ENCODE assay signal across 8 cellular contexts in the genomic region with DNA sequence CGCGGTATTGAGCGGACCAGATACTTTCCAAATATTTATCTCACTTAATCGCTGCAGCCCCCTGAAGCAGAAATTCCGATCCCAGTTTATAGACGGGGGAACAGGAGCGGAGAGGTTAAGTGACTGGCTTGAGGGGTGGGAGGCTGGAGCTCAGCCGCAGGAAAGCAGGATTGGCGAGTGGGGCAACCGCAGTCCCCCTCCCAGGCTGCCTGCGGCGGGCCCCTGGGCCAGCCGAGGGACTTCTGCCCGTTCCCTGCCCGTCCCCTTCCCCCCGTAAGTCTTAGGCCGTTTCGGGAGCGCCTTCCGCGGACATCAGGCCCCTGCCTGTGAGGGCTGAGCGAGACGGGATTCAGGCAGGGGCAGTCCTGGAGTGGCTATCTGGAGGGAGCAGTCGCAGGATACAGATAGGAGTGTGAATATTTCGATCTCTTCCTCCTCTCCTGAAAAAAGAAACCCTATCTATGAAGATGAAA. TPM values are rescaled to one million over a fixed set of nuclear protein-coding genes. Genes with fewer than 3 reads are reported as not detected.
A peak's percentile ranks its signal among the peaks of the same experiment; 100 is the strongest.
DNase-seq lines count a peak whose midpoint lies in the region; ATAC-seq and TF ChIP-seq lines count a peak whose summit lies in the region.

No MANE protein-coding gene starts in this region.

- peaks cover 0 to 9% of the 10 kb centered on the region in 2 experiments; a peak in 1 of 4 replicates for H3K79me1 ChIP-seq in IMR-90 (ENCODE audit: low read depth in 1 of 2, low read length in 2 of 2)

- peaks cover 15% of the 10 kb centered on the region for H3K36me3 Mint-ChIP-seq in Caco-2 (ENCODE audit: insufficient read depth, unreplicated experiment)
- peaks cover 29% of the 10 kb centered on the region for H3K36me3 Mint-ChIP-seq in activated T-helper 1 cell treated with anti-CD3 and anti-CD28 coated beads, Interleukin-12 subunit alpha, Interleukin-12 subunit beta, Interleukin-2, Interleukin-4 antibody, amounts not matched to agents 30 ng/mL and 10 ng/mL and 1 ng/mL, durations not matched to agents 14 hours and 24 hours and 36 hours (ENCODE audit: low read depth)

- TF ChIP-seq POLR2A in IMR-90 (IDR thresholded peaks at IDR 0.05; ENCODE audit: low read depth, low read length) = no peak

- dilution Hi-C loops in IMR-90 (cut with HindIII; ENCODE audit: low sequenced_read_pairs, unreplicated experiment) = no loop called here

- no CpG with 5 or more reads among the region's 25 CpGs for WGBS in IMR-90 (ENCODE audit: extremely low coverage in 2 of 2, insufficient read length in 1 of 2), 2 experiments

- H3K23ac ChIP-seq in IMR-90 (ENCODE audit: low read depth, low read length) = peak overlapping the region; percentile 84

- H3K27me3 Mint-ChIP-seq in Caco-2 (ENCODE audit: insufficient read depth, unreplicated experiment) = peaks cover 7% of the 10 kb centered on the region
- no peaks in the 10 kb centered on the region for H3K27me3 Mint-ChIP-seq in activated T-helper 1 cell treated with anti-CD3 and anti-CD28 coated beads, Interleukin-12 subunit alpha, Interleukin-12 subunit beta, Interleukin-2, Interleukin-4 antibody, amounts not matched to agents 30 ng/mL and 10 ng/mL and 1 ng/mL, durations not matched to agents 14 hours and 24 hours and 36 hours (ENCODE audit: insufficient read depth)

- POLR2A ChIA-PET in Caco-2 (lab: Charles Lee) (interaction anchor here (0.7 kb wide), 1 partner anchor 59 kb away, joined by 5 read pairs; no protein-coding TSS in a partner anchor), IMR-90 (lab: Charles Lee; ENCODE audit: unreplicated experiment) (no interaction called here)

- no peaks in the 10 kb centered on the region for H3K9me3 Mint-ChIP-seq in Caco-2 (ENCODE audit: unreplicated experiment)
- no peaks in the 10 kb centered on the region for H3K9me3 Mint-ChIP-seq in activated T-helper 1 cell treated with anti-CD3 and anti-CD28 coated beads, Interleukin-12 subunit alpha, Interleukin-12 subunit beta, Interleukin-2, Interleukin-4 antibody, amounts not matched to agents 30 ng/mL and 10 ng/mL and 1 ng/mL, durations not matched to agents 14 hours and 24 hours and 36 hours

- intact Hi-C loops in Caco-2 (cut with micrococcal nuclease; ENCODE audit: unreplicated experiment) (loop anchor here (1.0 to 2.0 kb wide), 3 partner anchors 22 to 68 kb away; no protein-coding TSS in a partner anchor), IMR-90 (cut with micrococcal nuclease) (loop anchor here (5.0 kb wide), 1 partner anchor 48 kb away; no protein-coding TSS in a partner anchor), left cardiac atrium (cut with DNase I) (no loop called here)
- intact Hi-C loops in activated T-helper 1 cell treated with anti-CD3 and anti-CD28 coated beads, Interleukin-12 subunit alpha, Interleukin-12 subunit beta, Interleukin-2, Interleukin-4 antibody, amounts not matched to agents 30 ng/mL and 10 ng/mL and 1 ng/mL, durations not matched to agents 14 hours and 24 hours and 36 hours (cut with micrococcal nuclease) = loop anchor here (1.0 to 10.0 kb wide), 12 partner anchors 33 to 980 kb away; a partner anchor contains a TSS

- in situ Hi-C loops in IMR-90 (cut with MboI; ENCODE audit: low sequenced_read_pairs) = no loop called here

- peak overlapping the region; percentile 59 for H2AK9ac ChIP-seq in IMR-90 (replicated peaks; ENCODE audit: low read depth, low read length, poor library complexity)

- H3K27ac Mint-ChIP-seq in Caco-2 (ENCODE audit: unreplicated experiment) = no peak overlapping the region
- H3K27ac Mint-ChIP-seq in activated T-helper 1 cell treated with anti-CD3 and anti-CD28 coated beads, Interleukin-12 subunit alpha, Interleukin-12 subunit beta, Interleukin-2, Interleukin-4 antibody, amounts not matched to agents 30 ng/mL and 10 ng/mL and 1 ng/mL, durations not matched to agents 14 hours and 24 hours and 36 hours = peak overlapping the region; percentile 92

- peak overlapping the region; percentile 41; the same call in 1 of the 2 replicates for H3K56ac ChIP-seq in IMR-90 (ENCODE audit: extremely low read depth, insufficient read depth, low read length)

- H4K8ac ChIP-seq in IMR-90 (ENCODE audit: low read depth in 2 of 2, low read length in 2 of 2) = no peak overlapping the region

- no peak overlapping the region for H3K4ac ChIP-seq in IMR-90 (ENCODE audit: low read depth, low read length)

- CTCF ChIA-PET in Caco-2 (lab: Charles Lee) = interaction anchor here (0.8 to 3.0 kb wide), 8 partner anchors 18 to 225 kb away, joined by 3 to 24 read pairs (median 4); no protein-coding TSS in a partner anchor
- CTCF ChIA-PET in IMR-90 (lab: Yijun Ruan, JAX) = interaction anchor here (0.6 to 2.0 kb wide), 2 partner anchors 31 to 67 kb away, joined by 4 to 5 read pairs; no protein-coding TSS in a partner anchor

- H3K4me1 ChIP-seq in Caco-2 (no peaks in the 10 kb centered on the region; the same call in 1 of the 2 replicates), IMR-90 (ENCODE audit: control insufficient read depth, insufficient read depth, low read length) (peaks cover 2% of the 10 kb centered on the region; the same call in 1 of the 2 replicates), rectal smooth muscle tissue (ENCODE audit: control insufficient read depth, insufficient read depth, low read length) (no peaks in the 10 kb centered on the region)

- H3K18ac ChIP-seq in IMR-90 (ENCODE audit: low read depth, low read length) = no peak overlapping the region

- H2BK5ac ChIP-seq in IMR-90 (ENCODE audit: low read depth, low read length, poor library complexity, severe bottlenecking) = no peak overlapping the region

- peak overlapping the region; percentile 51; the same call in 1 of the 2 replicates for H3K14ac ChIP-seq in IMR-90 (replicated peaks; ENCODE audit: low read depth, low read length)

- DNase-seq in Caco-2 (peak in 1 of 2 experiments; percentile 41), IMR-90 (peak; percentile 14), left cardiac atrium (no peak), DMS153 (lab: John Stamatoyannopoulos, UW) (no peak)
- DNase-seq in activated T-helper 1 cell treated with anti-CD3 and anti-CD28 coated beads, Interleukin-12 subunit alpha, Interleukin-12 subunit beta, Interleukin-2, Interleukin-4 antibody, amounts not matched to agents 30 ng/mL and 10 ng/mL and 1 ng/mL, durations not matched to agents 14 hours and 24 hours and 36 hours (ENCODE audit: low spot score) = no peak

- peaks cover 8% of the 10 kb centered on the region for H3K4me1 Mint-ChIP-seq in Caco-2 (ENCODE audit: low read depth, unreplicated experiment)
- peaks cover 43% of the 10 kb centered on the region for H3K4me1 Mint-ChIP-seq in activated T-helper 1 cell treated with anti-CD3 and anti-CD28 coated beads, Interleukin-12 subunit alpha, Interleukin-12 subunit beta, Interleukin-2, Interleukin-4 antibody, amounts not matched to agents 30 ng/mL and 10 ng/mL and 1 ng/mL, durations not matched to agents 14 hours and 24 hours and 36 hours (ENCODE audit: low read depth)

- H2BK120ac ChIP-seq in IMR-90 (ENCODE audit: low read depth, low read length) = no peak overlapping the region

- ATAC-seq in IMR-90 (ENCODE audit: low read depth) (peak; percentile 13), left cardiac atrium (peak; percentile 38 to 45), HG02852 (IDR thresholded peaks at IDR 0.05; ENCODE audit: unreplicated experiment) (no peak), HG03175 (IDR thresholded peaks at IDR 0.05; ENCODE audit: unreplicated experiment) (no peak)

- H4K20me1 ChIP-seq in IMR-90 (ENCODE audit: insufficient read depth, low read length) = no peaks in the 10 kb centered on the region

- H3K9ac ChIP-seq in IMR-90 (ENCODE audit: low read depth, low read length) = peak overlapping the region; percentile 38
- H3K9ac ChIP-seq in rectal smooth muscle tissue (ENCODE audit: low read length) = peak overlapping the region; percentile 3

- H2AFZ ChIP-seq in IMR-90 (replicated peaks; ENCODE audit: low read length, poor library complexity) = peak overlapping the region; percentile 89

- no peak overlapping the region for H2BK20ac ChIP-seq in IMR-90 (ENCODE audit: low read depth, low read length)

- H3K4me2 ChIP-seq in IMR-90 (ENCODE audit: low read depth, low read length) = peak overlapping the region; percentile 85

- H3K36me3 ChIP-seq in Caco-2 (ENCODE audit: control insufficient read depth, insufficient read depth, low read length) (no peaks in the 10 kb centered on the region), IMR-90 (ENCODE audit: control insufficient read depth, insufficient read depth, low read length) (no peaks in the 10 kb centered on the region), rectal smooth muscle tissue (ENCODE audit: control insufficient read depth, insufficient read depth, low read length) (no peaks in the 10 kb centered on the region)

- H4K5ac ChIP-seq in IMR-90 (ENCODE audit: low read depth, low read length) = no peak overlapping the region

- no TSS peak for BruUV-seq in Caco-2 (replicated peaks; lab: Mats Ljungman, UMichigan)
- no TSS peak for BruUV-seq in IMR-90 (replicated peaks; lab: Mats Ljungman, UMichigan)

- H3K9me1 ChIP-seq in IMR-90 (ENCODE audit: insufficient read depth, low read length) = no peaks in the 10 kb centered on the region

- no peak overlapping the region for H2BK15ac ChIP-seq in IMR-90 (ENCODE audit: low read depth, low read length)

- H3K27ac ChIP-seq in IMR-90 (ENCODE audit: insufficient read depth, low read length) (no peak overlapping the region; the same call in 1 of the 2 replicates), rectal smooth muscle tissue (ENCODE audit: low read depth, low read length) (no peak overlapping the region)

- H3K27me3 ChIP-seq in Caco-2 (replicated peaks; ENCODE audit: control insufficient read depth, insufficient read depth, low read length) = no peaks in the 10 kb centered on the region
- peaks cover 8% of the 10 kb centered on the region for H3K27me3 ChIP-seq in IMR-90 (ENCODE audit: control insufficient read depth, insufficient read depth, low read length)
- H3K27me3 ChIP-seq in rectal smooth muscle tissue (ENCODE audit: control insufficient read depth, insufficient read depth, low read length) = peaks cover 9% of the 10 kb centered on the region

- no peak for TF ChIP-seq RAD21 in IMR-90 (IDR thresholded peaks at IDR 0.05; ENCODE audit: low read length)

- peak overlapping the region; percentile 87 for H3K4me3 ChIP-seq in Caco-2 (ENCODE audit: low read depth, low read length)
- peak overlapping the region; percentile 69 for H3K4me3 ChIP-seq in IMR-90 (ENCODE audit: insufficient read depth, low read depth, low read length)
- H3K4me3 ChIP-seq in rectal smooth muscle tissue (ENCODE audit: low read length) = peak overlapping the region; percentile 82

- no peak overlapping the region for H2AK5ac ChIP-seq in IMR-90 (ENCODE audit: low read depth, low read length)

- TF ChIP-seq CTCF in Caco-2 (IDR thresholded peaks at IDR 0.05; ENCODE audit: insufficient read depth in 1 of 2, low read depth in 1 of 2, low read length in 1 of 2, severe bottlenecking in 1 of 2, unreplicated experiment in 1 of 2) (no peak), IMR-90 (conservative IDR thresholded peaks at IDR 0.05; ENCODE audit: low read depth, low read length) (no peak)

- peak overlapping the region; percentile 99 for H3K4me3 Mint-ChIP-seq in Caco-2 (ENCODE audit: unreplicated experiment)
- peak overlapping the region; percentile 95 for H3K4me3 Mint-ChIP-seq in activated T-helper 1 cell treated with anti-CD3 and anti-CD28 coated beads, Interleukin-12 subunit alpha, Interleukin-12 subunit beta, Interleukin-2, Interleukin-4 antibody, amounts not matched to agents 30 ng/mL and 10 ng/mL and 1 ng/mL, durations not matched to agents 14 hours and 24 hours and 36 hours

- H4K91ac ChIP-seq in IMR-90 (ENCODE audit: insufficient read depth, low read depth, low read length) = no peak overlapping the region

- H3K9me3 ChIP-seq in Caco-2 = no peaks in the 10 kb centered on the region
- H3K9me3 ChIP-seq in IMR-90 (ENCODE audit: control insufficient read depth, insufficient read depth, low read length) = no peaks in the 10 kb centered on the region

RNA-seq across cellular contexts. Expression of a gene that starts 0.7 kb away (rescaled TPM):
- total RNA-seq in Caco-2 (2022) = 5.8 and 6.5 TPM in 2 replicates
- total RNA-seq in IMR-90 (2012; rRNA removed) = 2.2 and 3.0 TPM in 2 replicates
- polyA plus RNA-seq in IMR-90 (2012; rRNA removed) = 1.6 and 1.8 TPM in 2 replicates
- 0.68 and 0.73 TPM in 2 replicates for polyA plus RNA-seq in IMR-90 (2012; cell fraction: cytosol; rRNA removed)
- 2.4 and 4.3 TPM in 2 replicates for polyA plus RNA-seq in IMR-90 (2012; cell fraction: nucleus; rRNA removed; ENCODE audit: low replicate concordance)
- total RNA-seq in activated T-helper 1 cell treated with anti-CD3 and anti-CD28 coated beads, Interleukin-12 subunit alpha, Interleukin-12 subunit beta, Interleukin-2, Interleukin-4 antibody, amounts not matched to agents 30 ng/mL and 10 ng/mL and 1 ng/mL, durations not matched to agents 14 hours and 24 hours and 36 hours = 74.0 and 79.4 TPM in 2 replicates
- total RNA-seq in left cardiac atrium = 10 to 100 TPM; 12.1 to 15.3 TPM

Comparison
In these comparisons a context has a peak if more than half of its experiments do, and no peak if none do; other contexts are left out.
1. ATAC-seq: peak in IMR-90 (single experiment) and left cardiac atrium (2 of 2); none in HG02852 (single experiment) and HG03175 (single experiment).
2. intact Hi-C loops: an anchor here in Caco-2 (1.0 to 2.0 kb wide), IMR-90 (5.0 kb wide) and activated T-helper 1 cell treated with anti-CD3 and anti-CD28 coated beads, Interleukin-12 subunit alpha, Interleukin-12 subunit beta, Interleukin-2, Interleukin-4 antibody, amounts not matched to agents 30 ng/mL and 10 ng/mL and 1 ng/mL, durations not matched to agents 14 hours and 24 hours and 36 hours (1.0 to 10.0 kb wide); none called in left cardiac atrium.
3. Peak in every context shown above with its lines, with median percentiles within 50 percentile points of each other: H3K4me3 ChIP-seq.